In the genomic region with DNA sequence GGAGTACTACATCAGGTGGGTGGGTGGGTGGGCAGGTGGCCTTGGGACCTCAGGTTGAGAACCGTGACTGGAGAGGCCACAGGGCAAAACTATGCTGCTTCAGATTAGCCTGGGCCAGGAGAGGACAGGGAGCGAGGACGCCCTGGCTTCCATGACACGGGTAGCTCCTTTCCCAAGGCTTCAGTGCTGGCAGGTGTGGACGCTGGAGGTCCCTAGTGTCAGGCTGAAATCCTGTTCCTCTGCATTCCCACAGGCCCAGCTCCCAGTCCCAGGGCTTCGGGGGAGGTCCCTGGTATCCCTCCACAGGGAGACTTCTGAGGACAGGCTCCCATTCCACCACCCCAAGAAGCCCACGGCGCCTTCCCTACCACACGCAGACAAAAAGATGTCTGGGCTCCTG, we compare ENCODE assay signal across 26 cellular contexts.
"Had no signal": no experiment of that assay in that cellular context is flagged by ENCODE, and none has a peak within 500 bp of the region (broad histone marks: within the 10 kb centered on the region; RNA-seq: fewer than 3 reads in every experiment).

No MANE protein-coding gene starts in this region.

- H3K27ac ChIP-seq: brain microvascular endothelial cell, cardiac muscle cell, Peyer's patch, RWPE1, SJCRH30 had no signal

- H3K36me3 ChIP-seq: SJCRH30 had no signal

- H3K4me3 ChIP-seq: cardiac muscle cell, MG63, Peyer's patch, SJCRH30 had no signal

- H3K27me3 Mint-ChIP-seq: activated CD4-positive, alpha-beta T cell treated with anti-CD3 and anti-CD28 coated beads, Interleukin-2, amount 10 ng/mL, durations not matched to agents 24 days and 14 days; activated CD8-positive, alpha-beta memory T cell treated with anti-CD3 and anti-CD28 coated beads, Interleukin-2, amount 10 ng/mL, durations not matched to agents 7 days and 5 days; activated T-cell treated with anti-CD3 and anti-CD28 coated beads, Interleukin-2, amount 50 U/mL, for 24 hours had no signal

- H3K9me3 Mint-ChIP-seq: activated CD4-positive, alpha-beta T cell treated with anti-CD3 and anti-CD28 coated beads, Interleukin-2, amount 10 ng/mL, durations not matched to agents 24 days and 14 days; activated naive CD4-positive, alpha-beta T cell treated with anti-CD3 and anti-CD28 coated beads, Interleukin-2, amount 50 U/mL, for 72 hours; activated T-cell treated with anti-CD3 and anti-CD28 coated beads, Interleukin-2, amount 50 U/mL, for 24 hours; activated T-helper 1 cell treated with anti-CD3 and anti-CD28 coated beads, Interleukin-12 subunit alpha, Interleukin-12 subunit beta, Interleukin-2, Interleukin-4 antibody, amounts not matched to agents 30 ng/mL and 10 ng/mL and 1 ng/mL, durations not matched to agents 14 hours and 24 hours and 36 hours; T-helper 1 cell treated with Interleukin-12 subunit alpha and Interleukin-12 subunit beta and Interleukin-4 antibody, amounts not matched to agents 30 μg/mL and 1 μg/mL, for 36 hours had no signal

- H3K4me3 Mint-ChIP-seq: activated CD4-positive, alpha-beta T cell treated with anti-CD3 and anti-CD28 coated beads, Interleukin-2, amount 10 ng/mL, durations not matched to agents 24 days and 14 days; activated CD8-positive, alpha-beta memory T cell treated with anti-CD3 and anti-CD28 coated beads, Interleukin-2, amount 10 ng/mL, durations not matched to agents 7 days and 5 days; activated T-cell treated with anti-CD3 and anti-CD28 coated beads, Interleukin-2, amount 50 U/mL, for 24 hours; activated T-helper 1 cell treated with anti-CD3 and anti-CD28 coated beads, Interleukin-12 subunit alpha, Interleukin-12 subunit beta, Interleukin-2, Interleukin-4 antibody, amounts not matched to agents 30 ng/mL and 10 ng/mL and 1 ng/mL, durations not matched to agents 14 hours and 24 hours and 36 hours; T-helper 1 cell treated with Interleukin-12 subunit alpha and Interleukin-12 subunit beta and Interleukin-4 antibody, amounts not matched to agents 30 μg/mL and 1 μg/mL, for 36 hours; WTC11 had no signal

- H3K4me1 ChIP-seq: Peyer's patch, SJCRH30 had no signal

- H3K27ac Mint-ChIP-seq: activated CD4-positive, alpha-beta T cell treated with anti-CD3 and anti-CD28 coated beads, Interleukin-2, amount 10 ng/mL, durations not matched to agents 24 days and 14 days; activated CD8-positive, alpha-beta memory T cell treated with anti-CD3 and anti-CD28 coated beads, Interleukin-2, amount 10 ng/mL, durations not matched to agents 7 days and 5 days; activated naive CD4-positive, alpha-beta T cell treated with anti-CD3 and anti-CD28 coated beads, Interleukin-2, amount 50 U/mL, for 72 hours; activated T-cell treated with anti-CD3 and anti-CD28 coated beads, Interleukin-2, amount 50 U/mL, for 24 hours; activated T-helper 1 cell treated with anti-CD3 and anti-CD28 coated beads, Interleukin-12 subunit alpha, Interleukin-12 subunit beta, Interleukin-2, Interleukin-4 antibody, amounts not matched to agents 30 ng/mL and 10 ng/mL and 1 ng/mL, durations not matched to agents 14 hours and 24 hours and 36 hours; T-helper 1 cell treated with Interleukin-12 subunit alpha and Interleukin-12 subunit beta and Interleukin-4 antibody, amounts not matched to agents 30 μg/mL and 1 μg/mL, for 36 hours; WTC11 had no signal

- H3K4me1 Mint-ChIP-seq: WTC11 had no signal

- H3K27me3 ChIP-seq: brain microvascular endothelial cell, cardiac muscle cell, MG63, Peyer's patch, SJCRH30 had no signal

- DNase-seq: activated CD4-positive, alpha-beta T cell treated with anti-CD3 and anti-CD28 coated beads, Interleukin-2, amount 10 ng/mL, durations not matched to agents 24 days and 14 days; activated CD4-positive, alpha-beta T cell treated with anti-CD3 and anti-CD28 coated beads, Interleukin-2, amount 50 U/mL, for 48 hours; activated CD4-positive, CD25-positive, alpha-beta regulatory T cell treated with anti-CD3 and anti-CD28 coated beads, Interleukin-2, amount 50 U/mL, for 72 hours; activated CD8-positive, alpha-beta memory T cell treated with anti-CD3 and anti-CD28 coated beads, Interleukin-2, amount 10 ng/mL, durations not matched to agents 7 days and 5 days; activated effector memory CD4-positive, alpha-beta T cell treated with anti-CD3 and anti-CD28 coated beads, Interleukin-2, amount 50 U/mL, for 16 hours; activated naive CD4-positive, alpha-beta T cell treated with Interleukin-2 at 50 U/mL for 16 hours; activated T-cell treated with anti-CD3 and anti-CD28 coated beads, Interleukin-2, amount 50 U/mL, for 24 hours; amygdala; brain microvascular endothelial cell; MG63; NCI-H1105; NCI-H1436 treated with DMSO at 0.1 percent for 48 hours; NCI-H187; NCI-H2081; NCI-H446; NCI-H524; Right ventricle myocardium superior; SJCRH30 had no signal

- ATAC-seq: activated CD8-positive, alpha-beta memory T cell treated with anti-CD3 and anti-CD28 coated beads, Interleukin-2, amount 10 ng/mL, durations not matched to agents 7 days and 5 days; activated naive CD4-positive, alpha-beta T cell treated with anti-CD3 and anti-CD28 coated beads, Interleukin-2, amount 50 U/mL, for 72 hours; SK-N-SH treated with all-trans-retinoic acid at 6 μM for 48 hours; WTC11 had no signal
